Comparison of ENCODE assay signal across 1 cellular context in genomic region chrX:103656623-103657022, GRCh38.
TF ChIP-seq lines count a peak whose summit lies in the region.

No MANE protein-coding gene starts in this region.

TF ChIP-seq in IMR-90, 13 proteins besides CTCF, POLR2A, EP300 and RAD21:
- TF ChIP-seq RCOR1 (IDR thresholded peaks at IDR 0.05; ENCODE audit: insufficient replicate concordance, low read length), result no peak
- no peak for TF ChIP-seq MAZ (IDR thresholded peaks at IDR 0.05; ENCODE audit: borderline replicate concordance, low read depth, low read length)
- TF ChIP-seq FOS (IDR thresholded peaks at IDR 0.05; ENCODE audit: low read depth, low read length), result peak; percentile 90
- peak; percentile 53; the same call in 1 of the 2 replicates for TF ChIP-seq CEBPB (IDR thresholded peaks at IDR 0.05; ENCODE audit: low read depth, low read length)
- TF ChIP-seq NFE2L2 (IDR thresholded peaks at IDR 0.05; ENCODE audit: low read depth, low read length), result no peak
- no peak for TF ChIP-seq ELK1 (IDR thresholded peaks at IDR 0.05; ENCODE audit: borderline replicate concordance, low read depth, low read length)
- TF ChIP-seq BHLHE40 (IDR thresholded peaks at IDR 0.05; ENCODE audit: low read depth, low read length), result peak; percentile 87
- TF ChIP-seq MAFK (IDR thresholded peaks at IDR 0.05; ENCODE audit: low read depth, low read length), result no peak
- TF ChIP-seq CHD1 (IDR thresholded peaks at IDR 0.05; ENCODE audit: low read depth, low read length), result no peak
